1 cellular context compared by ENCODE assay signal in the genomic region with DNA sequence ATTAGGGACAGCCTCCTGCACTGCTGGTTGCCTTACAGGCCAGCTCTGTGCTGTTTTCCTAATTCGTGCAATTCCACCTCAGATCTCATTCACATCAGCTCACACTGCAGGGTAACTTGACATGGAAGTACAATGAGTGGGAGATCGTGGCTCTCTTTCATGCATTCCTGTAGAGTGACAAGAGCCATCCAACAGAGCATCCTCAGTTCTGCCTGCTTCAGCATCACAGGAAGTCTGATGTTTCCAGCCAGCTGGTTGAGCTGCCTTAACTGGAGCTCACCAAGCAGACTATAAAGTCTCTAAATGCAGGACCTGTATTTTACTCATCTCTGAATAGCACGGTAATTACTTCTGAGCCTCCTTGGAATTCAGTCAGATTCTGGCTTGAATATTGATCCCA.
TF ChIP-seq lines count a peak whose summit lies in the region.

No MANE protein-coding gene starts in this region.

TF ChIP-seq in GM23338, 12 proteins besides CTCF, POLR2A, EP300 and RAD21:
- TF ChIP-seq ZNF462 (CRISPR knock-in tag; IDR thresholded peaks at IDR 0.05) (no peak), EZH2 (IDR thresholded peaks at IDR 0.05; ENCODE audit: low read depth, unreplicated experiment) (no peak), NANOG (IDR thresholded peaks at IDR 0.05; ENCODE audit: borderline replicate concordance) (no peak), ZNF331 (CRISPR knock-in tag; IDR thresholded peaks at IDR 0.05; ENCODE audit: low read depth) (no peak), ZNF114 (CRISPR knock-in tag; IDR thresholded peaks at IDR 0.05) (no peak), STAT1 (IDR thresholded peaks at IDR 0.05; ENCODE audit: unreplicated experiment) (no peak), REST (IDR thresholded peaks at IDR 0.05; ENCODE audit: unreplicated experiment) (no peak), EZH2phosphoT487 (IDR thresholded peaks at IDR 0.05; ENCODE audit: unreplicated experiment) (no peak), JUNB (IDR thresholded peaks at IDR 0.05; ENCODE audit: unreplicated experiment) (no peak), CREB1 (CRISPR knock-in tag; IDR thresholded peaks at IDR 0.05; ENCODE audit: low read depth) (no peak), POLR2AphosphoS5 (IDR thresholded peaks at IDR 0.05; ENCODE audit: low read depth) (no peak)
- TF ChIP-seq, protein P1, sequence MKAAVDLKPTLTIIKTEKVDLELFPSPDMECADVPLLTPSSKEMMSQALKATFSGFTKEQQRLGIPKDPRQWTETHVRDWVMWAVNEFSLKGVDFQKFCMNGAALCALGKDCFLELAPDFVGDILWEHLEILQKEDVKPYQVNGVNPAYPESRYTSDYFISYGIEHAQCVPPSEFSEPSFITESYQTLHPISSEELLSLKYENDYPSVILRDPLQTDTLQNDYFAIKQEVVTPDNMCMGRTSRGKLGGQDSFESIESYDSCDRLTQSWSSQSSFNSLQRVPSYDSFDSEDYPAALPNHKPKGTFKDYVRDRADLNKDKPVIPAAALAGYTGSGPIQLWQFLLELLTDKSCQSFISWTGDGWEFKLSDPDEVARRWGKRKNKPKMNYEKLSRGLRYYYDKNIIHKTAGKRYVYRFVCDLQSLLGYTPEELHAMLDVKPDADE (IDR thresholded peaks at IDR 0.05): no peak
